ENCODE assay signal across 8 cellular contexts in genomic region chr3:143118630-143119008, GRCh38. TPM values are rescaled to one million over a fixed set of nuclear protein-coding genes. Genes with fewer than 3 reads are reported as not detected.
DNase-seq lines count a peak whose midpoint lies in the region; ATAC-seq and TF ChIP-seq lines count a peak whose summit lies in the region.

No MANE protein-coding gene starts in this region.

- peak overlapping the region; percentile 72 for H3K4me2 ChIP-seq in Loucy (ENCODE audit: low read depth, low read length, poor library complexity, severe bottlenecking)
- no peak overlapping the region for H3K4me2 ChIP-seq in neural cell (ENCODE audit: low read length)

- H3K27me3 ChIP-seq in CD4-positive, CD25-positive, alpha-beta regulatory T cell (ENCODE audit: control insufficient read depth, insufficient read depth, low read length), result no peaks in the 10 kb centered on the region
- H3K27me3 ChIP-seq in Loucy (ENCODE audit: insufficient read depth, low read length, poor library complexity, severe bottlenecking) (no peaks in the 10 kb centered on the region), duodenal mucosa (ENCODE audit: control insufficient read depth in 1 of 2, insufficient read depth in 2 of 2, low read length in 2 of 2) (peaks cover 23 to 26% of the 10 kb centered on the region in 2 donors), neural cell (ENCODE audit: insufficient read depth, low read depth, low read length) (peaks cover 30% of the 10 kb centered on the region)

- H3K9ac ChIP-seq in Loucy (ENCODE audit: low read depth, low read length, poor library complexity, severe bottlenecking) (peak overlapping the region; percentile 78), duodenal mucosa (ENCODE audit: low read depth in 1 of 2, low read length in 2 of 2) (peak overlapping the region; percentile 42 to 44), neural cell (ENCODE audit: low read length) (no peak overlapping the region)

- intact Hi-C loops in head of caudate nucleus (cut with DNase I), result no loop called here

- peak overlapping the region; percentile 89 to 95 (median 94) for H3K4me3 Mint-ChIP-seq in CD4-positive, CD25-positive, alpha-beta regulatory T cell

- no peaks in the 10 kb centered on the region for H3K36me3 Mint-ChIP-seq in CD4-positive, CD25-positive, alpha-beta regulatory T cell

- H3K27ac Mint-ChIP-seq in CD4-positive, CD25-positive, alpha-beta regulatory T cell, result peak overlapping the region; percentile 72 to 89 (median 82)

- no peaks in the 10 kb centered on the region for H3K9me3 ChIP-seq in CD4-positive, CD25-positive, alpha-beta regulatory T cell (ENCODE audit: control insufficient read depth in 2 of 2, low read length in 2 of 2)
- no peaks in the 10 kb centered on the region for H3K9me3 ChIP-seq in Loucy (ENCODE audit: insufficient read depth, low read depth, low read length)
- H3K9me3 ChIP-seq in duodenal mucosa (ENCODE audit: control insufficient read depth in 1 of 2, low read length in 2 of 2), result no peaks in the 10 kb centered on the region
- H3K9me3 ChIP-seq in neural cell (ENCODE audit: low read length), result no peaks in the 10 kb centered on the region

- DNase-seq in CD4-positive, CD25-positive, alpha-beta regulatory T cell, result no peak
- DNase-seq in DMS79 treated with DMSO at 0.1 percent for 48 hours (lab: John Stamatoyannopoulos, UW), result no peak
- no peak for DNase-seq in head of caudate nucleus
- DNase-seq in globus pallidus (ENCODE audit: low spot score), result no peak

- no peak for ATAC-seq in CD4-positive, CD25-positive, alpha-beta regulatory T cell (ENCODE audit: low read depth in 2 of 2)
- ATAC-seq in HG03520 (IDR thresholded peaks at IDR 0.05; ENCODE audit: unreplicated experiment), result no peak

- peaks cover 27% of the 10 kb centered on the region for H3K4me1 ChIP-seq in CD4-positive, CD25-positive, alpha-beta regulatory T cell (ENCODE audit: control insufficient read depth, insufficient read depth, low read length, poor library complexity, severe bottlenecking)
- peaks cover 7% of the 10 kb centered on the region for H3K4me1 ChIP-seq in Loucy (ENCODE audit: insufficient read depth, low read length, poor library complexity, severe bottlenecking)
- H3K4me1 ChIP-seq in duodenal mucosa (ENCODE audit: control insufficient read depth in 1 of 2, insufficient read depth in 2 of 2, low read length in 2 of 2), result peaks cover 5 to 9% of the 10 kb centered on the region in 2 donors

- H3K27ac ChIP-seq in CD4-positive, CD25-positive, alpha-beta regulatory T cell (ENCODE audit: insufficient read depth, low read length, poor library complexity, severe bottlenecking), result no peak overlapping the region
- H3K27ac ChIP-seq in duodenal mucosa (ENCODE audit: low read depth, low read length), result no peak overlapping the region
- no peak overlapping the region for H3K27ac ChIP-seq in neural cell (ENCODE audit: low read length)

- no peaks in the 10 kb centered on the region for H3K27me3 Mint-ChIP-seq in CD4-positive, CD25-positive, alpha-beta regulatory T cell

- peaks cover 13 to 46% (median 29%) of the 10 kb centered on the region in 4 donors for H3K4me1 Mint-ChIP-seq in CD4-positive, CD25-positive, alpha-beta regulatory T cell

- H3F3A ChIP-seq in Loucy (ENCODE audit: low read depth), result peaks cover 5% of the 10 kb centered on the region; the same call in 1 of the 2 replicates
- no peaks in the 10 kb centered on the region for H3F3A ChIP-seq in neural cell (ENCODE audit: insufficient read depth, low read length, poor library complexity, severe bottlenecking)

- no peaks in the 10 kb centered on the region for H3K9me3 Mint-ChIP-seq in CD4-positive, CD25-positive, alpha-beta regulatory T cell

- no peaks in the 10 kb centered on the region for H4K20me1 ChIP-seq in Loucy (ENCODE audit: insufficient read depth, low read length, poor library complexity, severe bottlenecking)
- H4K20me1 ChIP-seq in neural cell (ENCODE audit: insufficient read depth), result no peaks in the 10 kb centered on the region

- no peaks in the 10 kb centered on the region for H3K36me3 ChIP-seq in CD4-positive, CD25-positive, alpha-beta regulatory T cell (ENCODE audit: control insufficient read depth, insufficient read depth, low read length)
- H3K36me3 ChIP-seq in Loucy (ENCODE audit: insufficient read depth, low read length), result no peaks in the 10 kb centered on the region
- no peaks in the 10 kb centered on the region for H3K36me3 ChIP-seq in duodenal mucosa (ENCODE audit: control insufficient read depth in 1 of 2, insufficient read depth in 2 of 2, low read length in 2 of 2)
- no peaks in the 10 kb centered on the region for H3K36me3 ChIP-seq in neural cell (ENCODE audit: insufficient read depth, low read length)

- peak overlapping the region; percentile 58 for H3K4me3 ChIP-seq in CD4-positive, CD25-positive, alpha-beta regulatory T cell (ENCODE audit: low read depth, low read length)
- peak overlapping the region; percentile 82 for H3K4me3 ChIP-seq in Loucy (ENCODE audit: low read length, poor library complexity, severe bottlenecking)
- H3K4me3 ChIP-seq in duodenal mucosa (ENCODE audit: low read depth in 1 of 2, low read length in 2 of 2), result peak overlapping the region; percentile 79 to 86
- peak overlapping the region; percentile 95 for H3K4me3 ChIP-seq in neural cell (ENCODE audit: low read length)

- TF ChIP-seq CTCF in Loucy (conservative IDR thresholded peaks at IDR 0.05; ENCODE audit: low read length) (no peak), neural cell (IDR thresholded peaks at IDR 0.05; ENCODE audit: poor library complexity, severe bottlenecking) (no peak)

- H3K79me2 ChIP-seq in Loucy (ENCODE audit: insufficient read depth, low read length) (no peaks in the 10 kb centered on the region), neural cell (replicated peaks; ENCODE audit: insufficient read depth, low read length) (no peaks in the 10 kb centered on the region)

- peak overlapping the region; percentile 93 for H2AFZ ChIP-seq in Loucy (ENCODE audit: low read length)
- H2AFZ ChIP-seq in neural cell (ENCODE audit: low read depth, low read length), result peak overlapping the region; percentile 27

- TF ChIP-seq RAD21 in neural cell (conservative IDR thresholded peaks at IDR 0.05), result no peak

- no peak for TF ChIP-seq EP300 in neural cell (conservative IDR thresholded peaks at IDR 0.05; ENCODE audit: poor library complexity, severe bottlenecking)

- H3K9me2 ChIP-seq in Loucy (replicated peaks; ENCODE audit: low read depth, low read length) (no peaks in the 10 kb centered on the region), neural cell (ENCODE audit: insufficient read depth, low read length) (no peaks in the 10 kb centered on the region)

TF ChIP-seq in neural cell, 6 proteins besides CTCF, POLR2A, EP300 and RAD21:
- TF ChIP-seq MXI1 (conservative IDR thresholded peaks at IDR 0.05; ENCODE audit: poor library complexity, severe bottlenecking), result no peak
- TF ChIP-seq TAF1 (IDR thresholded peaks at IDR 0.05; ENCODE audit: low read depth), result no peak
- no peak for TF ChIP-seq EZH2 (IDR thresholded peaks at IDR 0.05; ENCODE audit: borderline replicate concordance, insufficient read depth, low read length, poor library complexity, severe bottlenecking)
- no peak for TF ChIP-seq SMC3 (conservative IDR thresholded peaks at IDR 0.05; ENCODE audit: poor library complexity)
- no peak for TF ChIP-seq REST (IDR thresholded peaks at IDR 0.05; ENCODE audit: borderline replicate concordance)
- TF ChIP-seq POLR2AphosphoS5 (IDR thresholded peaks at IDR 0.05), result no peak

RNA-seq across cellular contexts. Expression of gene CHST2, which starts 1.0 kb away (rescaled TPM):
- total RNA-seq in CD4-positive, CD25-positive, alpha-beta regulatory T cell, result 4.9 TPM
- polyA plus RNA-seq in CD4-positive, CD25-positive, alpha-beta regulatory T cell, result 1 to 10 TPM; 4.3 to 6.0 (median 5.2) TPM
- 5.0 and 7.7 TPM in 2 replicates for polyA plus RNA-seq in neural cell
- polyA minus RNA-seq in neural cell, result 9.0 and 9.5 TPM in 2 replicates
